ENCODE assay signal across 24 cellular contexts in the genomic region with DNA sequence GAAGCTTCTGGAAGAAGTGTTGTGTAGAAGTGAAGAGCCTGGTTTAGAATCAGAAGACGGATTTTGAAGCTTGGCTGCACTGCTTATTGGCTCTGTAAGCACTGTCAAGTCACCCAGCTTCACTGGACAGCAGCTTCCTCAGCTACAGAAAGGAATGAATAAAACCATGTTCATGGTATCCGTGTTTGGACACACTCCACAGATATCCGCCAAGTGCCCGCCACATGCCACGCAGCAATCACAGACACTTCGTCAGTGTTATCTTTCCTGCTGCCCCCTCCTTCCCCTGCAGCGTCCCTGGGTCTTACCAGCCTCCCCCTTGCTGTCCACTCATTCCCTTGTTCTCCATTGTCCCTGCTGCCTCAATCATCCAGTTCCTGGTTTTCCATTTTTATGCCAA.
"Had no signal": no experiment of that assay in that cellular context is flagged by ENCODE, and none has a peak within 500 bp of the region (broad histone marks: within the 10 kb centered on the region; RNA-seq: fewer than 3 reads in every experiment).

No MANE protein-coding gene starts in this region.

- H3K9me3 ChIP-seq: ascending aorta, esophagus squamous epithelium, gastroesophageal sphincter had no signal

- DNase-seq: activated CD4-positive, alpha-beta memory T cell treated with anti-CD3 and anti-CD28 coated beads, Interleukin-2, amount 10 ng/mL, durations not matched to agents 7 days and 5 days; activated CD4-positive, alpha-beta T cell treated with anti-CD3 and anti-CD28 coated beads for 1 hour; activated CD4-positive, alpha-beta T cell treated with anti-CD3 and anti-CD28 coated beads for 4 hours; activated CD4-positive, alpha-beta T cell treated with anti-CD3 and anti-CD28 coated beads, Interleukin-2, amount 10 ng/mL, durations not matched to agents 7 days and 5 days; activated CD4-positive, alpha-beta T cell treated with anti-CD3 and anti-CD28 coated beads, Interleukin-2, amount 50 U/mL, for 4 hours; activated CD8-positive, alpha-beta memory T cell treated with anti-CD3 and anti-CD28 coated beads, Interleukin-2, amount 50 U/mL, for 48 hours; activated gamma-delta T cell; activated naive CD4-positive, alpha-beta T cell; activated naive CD4-positive, alpha-beta T cell treated with anti-CD3 and anti-CD28 coated beads, Interleukin-2, amount 10 ng/mL, durations not matched to agents 7 days and 5 days; activated naive CD8-positive, alpha-beta T cell treated with anti-CD3 and anti-CD28 coated beads, Interleukin-2, amount 10 ng/mL, durations not matched to agents 7 days and 5 days; activated T-cell treated with anti-CD3 and anti-CD28 coated beads for 4 hours; activated T-cell treated with anti-CD3 and anti-CD28 coated beads, Interleukin-2, amount 50 U/mL, for 24 hours; activated T-cell treated with anti-CD3 and anti-CD28 coated beads, Interleukin-2, amount 50 U/mL, for 72 hours; brain microvascular endothelial cell; caudate nucleus; cortex of kidney; effector CD8-positive, alpha-beta T cell; esophagus squamous epithelium; foreskin melanocyte; T-helper 2 cell had no signal

- H3K27me3 ChIP-seq: ascending aorta, brain microvascular endothelial cell, gastroesophageal sphincter had no signal

- H3K27ac ChIP-seq: ascending aorta, brain microvascular endothelial cell, epithelial cell of prostate, esophagus squamous epithelium, gastroesophageal sphincter had no signal

- ATAC-seq: activated naive CD4-positive, alpha-beta T cell treated with anti-CD3 and anti-CD28 coated beads, Interleukin-2, amount 50 U/mL, for 72 hours; activated T-cell treated with anti-CD3 and anti-CD28 coated beads, Interleukin-2, amount 50 U/mL, for 72 hours; gastroesophageal sphincter had no signal

- H3K4me1 ChIP-seq: ascending aorta, esophagus squamous epithelium, gastroesophageal sphincter had no signal

- H3K4me3 ChIP-seq: ascending aorta, esophagus squamous epithelium, gastroesophageal sphincter had no signal

- H3K36me3 ChIP-seq: ascending aorta, brain microvascular endothelial cell, esophagus squamous epithelium, gastroesophageal sphincter had no signal
